Comparison of ENCODE assay signal across 1 cellular context in genomic region chr6:3336066-3336786, GRCh38.
TF ChIP-seq lines count a peak whose summit lies in the region.

No MANE protein-coding gene starts in this region.

TF ChIP-seq in K562, 482 proteins besides CTCF, POLR2A, EP300 and RAD21:
- TF ChIP-seq MAX (CRISPR knock-in tag; IDR thresholded peaks at IDR 0.05) (0 out of 2 replicates have a peak, but pooled peaks have one; percentile 15), TCF3 (CRISPR knock-in tag; IDR thresholded peaks at IDR 0.05) (no peak), CC2D1A (IDR thresholded peaks at IDR 0.05) (no peak), ZNF707 (CRISPR knock-in tag; conservative IDR thresholded peaks at IDR 0.05) (no peak), SETDB1 (IDR thresholded peaks at IDR 0.05; ENCODE audit: low read length) (no peak), ZNF41 (CRISPR knock-in tag; conservative IDR thresholded peaks at IDR 0.05) (no peak), RUNX1 (IDR thresholded peaks at IDR 0.05; ENCODE audit: low read depth) (no peak), LEF1 (IDR thresholded peaks at IDR 0.05) (no peak), ZBTB33 (CRISPR knock-in tag; IDR thresholded peaks at IDR 0.05) (0 out of 2 replicates have a peak, but pooled peaks have one; percentile 28), MCM3 (IDR thresholded peaks at IDR 0.05) (no peak), GTF3C2 (IDR thresholded peaks at IDR 0.05; ENCODE audit: borderline replicate concordance, extremely low read depth, insufficient read length) (no peak)
- TF ChIP-seq, protein P1, sequence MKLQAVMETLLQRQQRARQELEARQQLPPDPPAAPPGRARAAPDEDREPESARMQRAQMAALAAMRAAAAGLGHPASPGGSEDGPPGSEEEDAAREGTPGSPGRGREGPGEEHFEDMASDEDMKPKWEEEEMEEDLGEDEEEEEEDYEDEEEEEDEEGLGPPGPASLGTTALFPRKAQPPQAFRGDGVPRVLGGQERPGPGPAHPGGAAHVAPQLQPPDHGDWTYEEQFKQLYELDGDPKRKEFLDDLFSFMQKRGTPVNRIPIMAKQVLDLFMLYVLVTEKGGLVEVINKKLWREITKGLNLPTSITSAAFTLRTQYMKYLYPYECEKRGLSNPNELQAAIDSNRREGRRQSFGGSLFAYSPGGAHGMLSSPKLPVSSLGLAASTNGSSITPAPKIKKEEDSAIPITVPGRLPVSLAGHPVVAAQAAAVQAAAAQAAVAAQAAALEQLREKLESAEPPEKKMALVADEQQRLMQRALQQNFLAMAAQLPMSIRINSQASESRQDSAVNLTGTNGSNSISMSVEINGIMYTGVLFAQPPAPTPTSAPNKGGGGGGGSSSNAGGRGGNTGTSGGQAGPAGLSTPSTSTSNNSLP (IDR thresholded peaks at IDR 0.05; ENCODE audit: borderline replicate concordance, low read depth, low read length), result no peak
- TF ChIP-seq, protein P2, sequence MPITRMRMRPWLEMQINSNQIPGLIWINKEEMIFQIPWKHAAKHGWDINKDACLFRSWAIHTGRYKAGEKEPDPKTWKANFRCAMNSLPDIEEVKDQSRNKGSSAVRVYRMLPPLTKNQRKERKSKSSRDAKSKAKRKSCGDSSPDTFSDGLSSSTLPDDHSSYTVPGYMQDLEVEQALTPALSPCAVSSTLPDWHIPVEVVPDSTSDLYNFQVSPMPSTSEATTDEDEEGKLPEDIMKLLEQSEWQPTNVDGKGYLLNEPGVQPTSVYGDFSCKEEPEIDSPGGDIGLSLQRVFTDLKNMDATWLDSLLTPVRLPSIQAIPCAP (CRISPR knock-in tag; IDR thresholded peaks at IDR 0.05; ENCODE audit: borderline replicate concordance), result no peak
